Comparison of ENCODE assay signal across 6 cellular contexts in genomic region chr11:23954317-23954716, GRCh38.
"Had no signal": no experiment of that assay in that cellular context is flagged by ENCODE, and none has a peak within 500 bp of the region (broad histone marks: within the 10 kb centered on the region; RNA-seq: fewer than 3 reads in every experiment).

No MANE protein-coding gene starts in this region.

- ATAC-seq: HepG2, K562 had no signal

- H3K27ac ChIP-seq: HL-60, KMS-11 had no signal

- H3K4me2 ChIP-seq: KMS-11 had no signal

- H3K9ac ChIP-seq: KMS-11 had no signal

- H3K4me3 ChIP-seq: K562 had no signal

- DNase-seq: KBM-7, KG1 had no signal
